12 cellular contexts compared by ENCODE assay signal in the genomic region with DNA sequence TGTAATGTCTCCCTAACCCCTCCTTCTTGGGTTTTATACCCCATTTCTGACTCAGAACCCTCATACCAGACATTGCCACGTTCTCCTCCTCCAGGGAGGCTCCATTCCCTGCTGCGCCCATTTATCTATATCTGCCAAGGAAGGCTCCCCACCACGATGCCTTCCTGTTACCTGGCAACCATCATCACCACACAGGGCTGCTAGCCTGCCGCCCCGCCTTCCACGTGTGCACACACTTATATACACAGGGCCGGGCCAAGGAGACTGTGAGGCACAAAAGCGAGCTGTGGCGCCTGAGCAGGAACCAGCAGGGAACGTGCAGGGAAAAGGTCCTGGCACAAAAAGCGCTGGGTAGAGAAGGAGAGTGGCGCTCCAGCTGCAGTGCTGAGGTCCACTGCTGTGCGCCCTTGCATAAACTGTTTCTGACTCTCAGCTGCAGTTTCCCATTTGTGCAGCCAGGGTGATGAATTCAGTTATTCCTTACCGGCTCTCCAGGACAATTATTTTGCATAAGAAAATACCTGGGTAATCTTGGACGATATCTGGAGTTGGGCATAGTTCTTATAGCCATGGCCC.
A peak's percentile ranks its signal among the peaks of the same experiment; 100 is the strongest.
DNase-seq lines count a peak whose midpoint lies in the region; TF ChIP-seq lines count a peak whose summit lies in the region.
"Had no signal": no experiment of that assay in that cellular context is flagged by ENCODE, and none has a peak within 500 bp of the region (broad histone marks: within the 10 kb centered on the region; RNA-seq: fewer than 3 reads in every experiment).

No MANE protein-coding gene starts in this region.

- CTCF ChIA-PET in OCI-LY7 (lab: Charles Lee; ENCODE audit: unreplicated experiment) = no interaction called here
- CTCF ChIA-PET in GM10248 (lab: Yijun Ruan, JAX) = no interaction called here

- peaks cover 43% of the 10 kb centered on the region for H3K27me3 Mint-ChIP-seq in progenitor cell of endocrine pancreas
- H3K27me3 Mint-ChIP-seq: T-helper 17 cell had no signal

- in situ Hi-C loops in G401 (cut with HindIII; ENCODE audit: low sequenced_read_pairs) = no loop called here

- no TSS peak for BruUV-seq in OCI-LY7 (replicated peaks; lab: Mats Ljungman, UMichigan)

- H3K27me3 ChIP-seq in MG63 = no peaks in the 10 kb centered on the region
- H3K27me3 ChIP-seq: ascending aorta had no signal

- H2AFZ ChIP-seq in OCI-LY7 (ENCODE audit: low read length) = no peak overlapping the region

- no peaks in the 10 kb centered on the region for H3K9me2 ChIP-seq in OCI-LY7 (ENCODE audit: insufficient read depth, low read length)

- H3K79me2 ChIP-seq in OCI-LY7 (ENCODE audit: insufficient read depth, low read depth, low read length) = no peaks in the 10 kb centered on the region

- intact Hi-C loops in OCI-LY7 (cut with micrococcal nuclease; ENCODE audit: unreplicated experiment) = loop anchor here (10.0 kb wide), 1 partner anchor 165 kb away; no protein-coding TSS in a partner anchor

- POLR2A ChIA-PET in OCI-LY7 (lab: Charles Lee) (no interaction called here), GM10248 (lab: Yijun Ruan, JAX) (no interaction called here)

- H3K9me3 ChIP-seq in MG63 (no peaks in the 10 kb centered on the region), OCI-LY7 (ENCODE audit: low read length) (no peaks in the 10 kb centered on the region)
- H3K9me3 ChIP-seq: ascending aorta had no signal

- no peaks in the 10 kb centered on the region for H3K4me1 ChIP-seq in OCI-LY7 (ENCODE audit: insufficient read depth, low read length, poor library complexity, severe bottlenecking)
- H3K4me1 ChIP-seq: ascending aorta had no signal

- no peak overlapping the region for H3K4me2 ChIP-seq in OCI-LY7 (ENCODE audit: low read length)

- H3K36me3 ChIP-seq in MG63 (no peaks in the 10 kb centered on the region), OCI-LY7 (ENCODE audit: insufficient read depth, low read length) (no peaks in the 10 kb centered on the region)
- H3K36me3 ChIP-seq: ascending aorta had no signal

- peaks cover 11% of the 10 kb centered on the region for H3K4me1 Mint-ChIP-seq in progenitor cell of endocrine pancreas (ENCODE audit: low read depth)
- H3K4me1 Mint-ChIP-seq: CD14-positive monocyte, T-helper 17 cell had no signal

- H4K20me1 ChIP-seq in OCI-LY7 (ENCODE audit: insufficient read depth, low read length) = no peaks in the 10 kb centered on the region

- no peaks in the 10 kb centered on the region for H3K9me3 Mint-ChIP-seq in progenitor cell of endocrine pancreas (ENCODE audit: low read depth)

- H3K27ac ChIP-seq in OCI-LY7 (ENCODE audit: low read depth, low read length, poor library complexity, severe bottlenecking) = no peak overlapping the region
- H3K27ac ChIP-seq: ascending aorta had no signal

- H3K4me3 ChIP-seq in MG63 = no peak overlapping the region
- H3K4me3 ChIP-seq in OCI-LY7 (ENCODE audit: low read depth, low read length, poor library complexity, severe bottlenecking) = no peak overlapping the region
- H3K4me3 ChIP-seq: ascending aorta had no signal

- DNase-seq in G401 (ENCODE audit: low spot score) (peak; percentile 93), NCI-H460 (ENCODE audit: extremely low read depth, low read depth) (peak; percentile 19), cerebellar cortex (ENCODE audit: low spot score) (peak; percentile 89), progenitor cell of endocrine pancreas (ENCODE audit: low spot score, unreplicated experiment) (no peak), MG63 (no peak), OCI-LY7 (ENCODE audit: low spot score) (no peak), GM10248 (ENCODE audit: extremely low spot score) (no peak)
- DNase-seq: activated CD4-positive, alpha-beta T cell treated with anti-CD3 and anti-CD28 coated beads for 4 hours; HFFc6; T-helper 17 cell had no signal

- H3K36me3 Mint-ChIP-seq in progenitor cell of endocrine pancreas (ENCODE audit: insufficient read depth) = no peaks in the 10 kb centered on the region
- H3K36me3 Mint-ChIP-seq: CD14-positive monocyte had no signal

- H3K4me3 Mint-ChIP-seq in progenitor cell of endocrine pancreas (ENCODE audit: low read depth) = no peak overlapping the region
- H3K4me3 Mint-ChIP-seq: HFFc6, T-helper 17 cell had no signal

- peak overlapping the region; percentile 62 for H3K27ac Mint-ChIP-seq in progenitor cell of endocrine pancreas
- H3K27ac Mint-ChIP-seq: HFFc6, T-helper 17 cell had no signal

- TF ChIP-seq CTCF in progenitor cell of endocrine pancreas (IDR thresholded peaks at IDR 0.05; ENCODE audit: unreplicated experiment) (no peak), OCI-LY7 (conservative IDR thresholded peaks at IDR 0.05; ENCODE audit: low read length) (no peak), GM10248 (IDR thresholded peaks at IDR 0.05; ENCODE audit: control extremely low read depth, extremely low read depth, low read depth, missing control alignments) (no peak)

Comparison
In these comparisons a context has a peak if more than half of its experiments do, and no peak if none do; other contexts are left out.
1. DNase-seq: peak in G401 (single experiment), NCI-H460 (single experiment) and cerebellar cortex (single experiment); none in progenitor cell of endocrine pancreas (single experiment), MG63 (single experiment), OCI-LY7 (single experiment) and GM10248 (single experiment).